Comparison of ENCODE assay signal across 10 cellular contexts in the genomic region with DNA sequence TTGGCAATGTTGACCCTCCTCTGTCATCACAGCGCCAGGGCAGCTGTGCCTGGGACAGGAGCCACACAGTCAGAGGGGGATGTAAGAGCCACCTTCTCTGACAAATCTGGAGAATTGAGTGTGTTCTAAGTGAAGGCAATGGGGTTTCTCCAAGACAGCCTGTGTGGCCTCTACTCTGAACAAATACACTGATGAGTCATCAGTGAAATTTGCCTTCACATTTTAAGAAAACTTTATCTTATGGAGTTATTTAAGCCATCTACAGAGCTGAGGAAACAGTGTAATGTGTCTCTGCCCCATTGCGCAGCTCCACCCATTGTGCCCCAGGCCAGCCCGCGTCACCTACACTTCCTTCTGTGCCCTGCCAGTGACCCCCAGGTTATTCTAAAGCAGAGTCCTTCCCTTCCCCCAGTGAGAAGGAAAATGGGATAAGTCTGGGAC. TPM values are rescaled to one million over a fixed set of nuclear protein-coding genes. Genes with fewer than 3 reads are reported as not detected.
A peak's percentile ranks its signal among the peaks of the same experiment; 100 is the strongest.
DNase-seq lines count a peak whose midpoint lies in the region; ATAC-seq and TF ChIP-seq lines count a peak whose summit lies in the region.
"Had no signal": no experiment of that assay in that cellular context is flagged by ENCODE, and none has a peak within 500 bp of the region (broad histone marks: within the 10 kb centered on the region; RNA-seq: fewer than 3 reads in every experiment).

No MANE protein-coding gene starts in this region.

- H3K9ac ChIP-seq in mesendoderm (ENCODE audit: low read length), result no peak overlapping the region

- no peak overlapping the region for H3K4ac ChIP-seq in mesendoderm (ENCODE audit: low read depth, low read length)

- peak overlapping the region; percentile 20 to 68 for H3K27ac ChIP-seq in breast epithelium
- H3K27ac ChIP-seq in mesendoderm (ENCODE audit: low read depth, low read length), result no peak overlapping the region

- H3K36me3 ChIP-seq in breast epithelium, result no peaks in the 10 kb centered on the region
- no peaks in the 10 kb centered on the region for H3K36me3 ChIP-seq in mesendoderm (ENCODE audit: control insufficient read depth, insufficient read depth, low read length)
- no peaks in the 10 kb centered on the region for H3K36me3 ChIP-seq in BE2C

- H3K79me1 ChIP-seq in mesendoderm (ENCODE audit: low read length), result no peaks in the 10 kb centered on the region

- H3K27me3 ChIP-seq in breast epithelium, result no peaks in the 10 kb centered on the region
- H3K27me3 ChIP-seq in mesendoderm (ENCODE audit: insufficient read depth, low read length, poor library complexity), result no peaks in the 10 kb centered on the region
- H3K27me3 ChIP-seq in BE2C, result no peaks in the 10 kb centered on the region

- no peak overlapping the region for H2BK15ac ChIP-seq in mesendoderm (replicated peaks; ENCODE audit: low read depth)

- no peak for TF ChIP-seq POLR2A in breast epithelium (IDR thresholded peaks at IDR 0.05)

- H3K9me3 ChIP-seq in breast epithelium, result no peaks in the 10 kb centered on the region
- no peaks in the 10 kb centered on the region for H3K9me3 ChIP-seq in BE2C

- H3K4me1 ChIP-seq in breast epithelium (peaks cover 0 to 10% of the 10 kb centered on the region in 2 donors), mesendoderm (ENCODE audit: control insufficient read depth, low read depth, low read length) (peaks cover 3% of the 10 kb centered on the region), BE2C (peaks cover 3% of the 10 kb centered on the region; the same call in 1 of the 2 replicates)

- H3K79me2 ChIP-seq in mesendoderm (ENCODE audit: control insufficient read depth, insufficient read depth, low read length), result no peaks in the 10 kb centered on the region

- H3K23ac ChIP-seq in mesendoderm (ENCODE audit: low read length), result no peak overlapping the region

- DNase-seq in AG09309 (ENCODE audit: low read depth) (peak; percentile 50), HT1080 (ENCODE audit: low read depth) (peak; percentile 56), breast epithelium (ENCODE audit: low spot score in 2 of 2) (peak in 1 of 2 donors; percentile 36), mesendoderm (peak; percentile 14), BE2C (no peak), NCI-H510A treated with DMSO at 0.1 percent for 48 hours (lab: John Stamatoyannopoulos, UW) (no peak), NCI-H526 (lab: John Stamatoyannopoulos, UW) (no peak)
- DNase-seq: NCI-H2107 had no signal

- intact Hi-C loops in breast epithelium (cut with DNase I; ENCODE audit: low total_unique reads), result loop anchor here (10.0 kb wide), 1 partner anchor 537 kb away; no protein-coding TSS in a partner anchor

- no peak overlapping the region for H3K56ac ChIP-seq in mesendoderm (ENCODE audit: low read length)

- no CpG with 5 or more reads among the region's 4 CpGs for WGBS in mesendoderm (ENCODE audit: extremely low coverage, insufficient coverage, low lambda C conversion rate)

- H2AK5ac ChIP-seq in mesendoderm (ENCODE audit: low read length), result no peak overlapping the region

- no peak overlapping the region for H3K4me3 ChIP-seq in AG09309 (ENCODE audit: control insufficient read depth, low read depth, low read length)
- no peak overlapping the region for H3K4me3 ChIP-seq in breast epithelium
- H3K4me3 ChIP-seq in mesendoderm (ENCODE audit: low read length), result no peak overlapping the region
- no peak overlapping the region for H3K4me3 ChIP-seq in BE2C (ENCODE audit: low read depth, low read length)

- H2BK120ac ChIP-seq in mesendoderm (ENCODE audit: low read depth, low read length), result no peak overlapping the region

- H3K18ac ChIP-seq in mesendoderm (ENCODE audit: low read length), result no peak overlapping the region

- H4K8ac ChIP-seq in mesendoderm (ENCODE audit: low read depth, low read length), result no peak overlapping the region

- H2BK5ac ChIP-seq in mesendoderm (ENCODE audit: low read length), result no peak overlapping the region

- TF ChIP-seq CTCF in AG09309 (IDR thresholded peaks at IDR 0.05; ENCODE audit: control insufficient read depth, insufficient read depth, low read depth, low read length, missing control alignments) (no peak), breast epithelium (IDR thresholded peaks at IDR 0.05) (no peak), BE2C (IDR thresholded peaks at IDR 0.05; ENCODE audit: low read depth, low read length) (no peak)

- no peak for ATAC-seq in HG03520 (IDR thresholded peaks at IDR 0.05; ENCODE audit: unreplicated experiment)
- ATAC-seq: stimulated activated effector memory CD8-positive, alpha-beta T cell treated with anti-CD3 and anti-CD28 coated beads, Interleukin-12 subunit alpha, Interleukin-12 subunit beta, amount 100 ng/mL, for 72 hours had no signal

- H4K5ac ChIP-seq in mesendoderm (ENCODE audit: low read length), result no peak overlapping the region

- H3K4me2 ChIP-seq in mesendoderm (ENCODE audit: low read length), result no peak overlapping the region

RNA-seq across cellular contexts. Expression of a gene that starts 21.6 kb away (rescaled TPM):
- total RNA-seq in HT1080 (2014; rRNA removed; shearing (Covaris generic)), result not detected in 2 replicates
- polyA plus RNA-seq in HT1080 (2015; cell fraction: cytosol; rRNA removed), result not detected in 2 replicates
- polyA plus RNA-seq in HT1080 (2015; cell fraction: nucleus; rRNA removed), result not detected in 2 replicates
- 10 to 100 TPM; 12.1 to 21.1 (median 15.5) TPM for total RNA-seq in breast epithelium
- 0.62 TPM for polyA plus RNA-seq in mesendoderm (2013, experiment 1 of 2)
- 0.73 TPM for polyA plus RNA-seq in mesendoderm (2013, experiment 2 of 2)
- polyA plus RNA-seq in BE2C (2012; ENCODE audit: insufficient read depth, insufficient read length, low read depth), result 16.7 TPM

Comparison
In these comparisons a context has a peak if more than half of its experiments do, and no peak if none do; other contexts are left out.
1. DNase-seq: peak in AG09309 (single experiment), HT1080 (single experiment) and mesendoderm (single experiment); none in BE2C (single experiment), NCI-H510A treated with DMSO at 0.1 percent for 48 hours (single experiment) and NCI-H526 (0 of 2).
2. RNA of a gene that starts 21.6 kb away (total RNA-seq): 12.1 to 21.1 TPM in breast epithelium; not detected in HT1080; every median in the first group is over 10 times any median in the second.